Comparison of ENCODE assay signal across 1 cellular context in genomic region chr19:703329-703650, GRCh38.
TF ChIP-seq lines count a peak whose summit lies in the region.

No MANE protein-coding gene starts in this region.

TF ChIP-seq in K562, 482 proteins besides CTCF, POLR2A, EP300 and RAD21 (continues in another document):
- no peak for TF ChIP-seq ZNF23 (CRISPR knock-in tag; IDR thresholded peaks at IDR 0.05)
- peak; percentile 52; the same call in 1 of the 2 replicates for TF ChIP-seq NKRF (IDR thresholded peaks at IDR 0.05; ENCODE audit: borderline replicate concordance)
- peak; percentile 45; the same call in 1 of the 2 replicates for TF ChIP-seq DPF2 (IDR thresholded peaks at IDR 0.05)
- TF ChIP-seq KDM1A (IDR thresholded peaks at IDR 0.05) = peak; percentile 88 to 95
- no peak for TF ChIP-seq RFX1 (IDR thresholded peaks at IDR 0.05)
- no peak for TF ChIP-seq ZBTB8A (IDR thresholded peaks at IDR 0.05; ENCODE audit: partially characterized antibody)
- no peak for TF ChIP-seq BACH1 (tag; IDR thresholded peaks at IDR 0.05)
- TF ChIP-seq ZNF318 (IDR thresholded peaks at IDR 0.05; ENCODE audit: borderline replicate concordance in 1 of 2, low read depth in 1 of 2) = no peak
- no peak for TF ChIP-seq ZNF263 (CRISPR knock-in tag; IDR thresholded peaks at IDR 0.05; ENCODE audit: borderline replicate concordance)
- no peak for TF ChIP-seq SRSF9 (IDR thresholded peaks at IDR 0.05; ENCODE audit: borderline replicate concordance, low read depth, low read length)
- peak in 2 of 3 experiments; percentile 11 to 80; a peak in 2 of 6 replicates for TF ChIP-seq ZBTB11 (CRISPR knock-in tag; IDR thresholded peaks at IDR 0.05)
- no peak for TF ChIP-seq MAFF (IDR thresholded peaks at IDR 0.05; ENCODE audit: low read length)
- peak; percentile 43; the same call in 1 of the 2 replicates for TF ChIP-seq CC2D1A (IDR thresholded peaks at IDR 0.05)
- TF ChIP-seq ZNF449 (CRISPR knock-in tag; IDR thresholded peaks at IDR 0.05) = no peak
- no peak for TF ChIP-seq ZNF696 (CRISPR knock-in tag; conservative IDR thresholded peaks at IDR 0.05)
- TF ChIP-seq RHOXF2B (CRISPR knock-in tag; conservative IDR thresholded peaks at IDR 0.05) = no peak
- peak; percentile 96 for TF ChIP-seq CHD4 (IDR thresholded peaks at IDR 0.05; ENCODE audit: insufficient read depth, insufficient replicate concordance, low read depth, low read length, poor library complexity, severe bottlenecking)
- TF ChIP-seq SOX6 (IDR thresholded peaks at IDR 0.05) = no peak
- TF ChIP-seq ARID1B (IDR thresholded peaks at IDR 0.05) = peak; percentile 24; the same call in 1 of the 2 replicates
- no peak for TF ChIP-seq GTF2A2 (tag; IDR thresholded peaks at IDR 0.05)
- no peak for TF ChIP-seq ZKSCAN3 (CRISPR knock-in tag; IDR thresholded peaks at IDR 0.05)
- no peak for TF ChIP-seq ELK1 (CRISPR knock-in tag; IDR thresholded peaks at IDR 0.05)
- no peak for TF ChIP-seq HNRNPK (IDR thresholded peaks at IDR 0.05; ENCODE audit: low read depth, low read length, poor library complexity, severe bottlenecking)
- no peak for TF ChIP-seq ADNP (tag; IDR thresholded peaks at IDR 0.05)
- TF ChIP-seq RBM25 (IDR thresholded peaks at IDR 0.05; ENCODE audit: low read depth, low read length, severe bottlenecking) = peak; percentile 85
- TF ChIP-seq HSF4 (CRISPR knock-in tag; IDR thresholded peaks at IDR 0.05; ENCODE audit: borderline replicate concordance) = no peak
- no peak for TF ChIP-seq ZNF436 (CRISPR knock-in tag; IDR thresholded peaks at IDR 0.05)
- TF ChIP-seq PRPF4 (IDR thresholded peaks at IDR 0.05; ENCODE audit: insufficient read depth, low read depth, low read length, poor library complexity, severe bottlenecking) = no peak
- no peak for TF ChIP-seq MTF1 (CRISPR knock-in tag; IDR thresholded peaks at IDR 0.05; ENCODE audit: borderline replicate concordance)
- TF ChIP-seq RBM14 (IDR thresholded peaks at IDR 0.05; ENCODE audit: borderline replicate concordance, insufficient read depth, low read depth, low read length) = no peak
- TF ChIP-seq ZNF146 (CRISPR knock-in tag; IDR thresholded peaks at IDR 0.05; ENCODE audit: unreplicated experiment) = no peak
- TF ChIP-seq HIVEP1 (CRISPR knock-in tag; IDR thresholded peaks at IDR 0.05) = no peak
- peak; percentile 99 for TF ChIP-seq BCOR (IDR thresholded peaks at IDR 0.05)
- no peak for TF ChIP-seq NUFIP1 (IDR thresholded peaks at IDR 0.05; ENCODE audit: partially characterized antibody)
- TF ChIP-seq MAFK (IDR thresholded peaks at IDR 0.05; ENCODE audit: low read length) = no peak
- no peak for TF ChIP-seq SFPQ (IDR thresholded peaks at IDR 0.05; ENCODE audit: low read depth, low read length)
- no peak for TF ChIP-seq ZBTB17 (CRISPR knock-in tag; IDR thresholded peaks at IDR 0.05)
- 0 out of 2 replicates have a peak, but pooled peaks have one; percentile 50 for TF ChIP-seq SMARCE1 (IDR thresholded peaks at IDR 0.05)
- no peak for TF ChIP-seq HLTF (IDR thresholded peaks at IDR 0.05)
- no peak for TF ChIP-seq ZHX1 (conservative IDR thresholded peaks at IDR 0.05; ENCODE audit: low read length)
- TF ChIP-seq ZNF717 (CRISPR knock-in tag; IDR thresholded peaks at IDR 0.05) = no peak
- no peak for TF ChIP-seq POLR2AphosphoS2 (IDR thresholded peaks at IDR 0.05; ENCODE audit: low read length)
- no peak for TF ChIP-seq MEF2D (tag; conservative IDR thresholded peaks at IDR 0.05; ENCODE audit: low read depth)
- TF ChIP-seq LCOR (CRISPR knock-in tag; IDR thresholded peaks at IDR 0.05) = no peak
- no peak for TF ChIP-seq BCL6 (CRISPR knock-in tag; IDR thresholded peaks at IDR 0.05)
